Comparison of ENCODE assay signal across 29 cellular contexts in the genomic region with DNA sequence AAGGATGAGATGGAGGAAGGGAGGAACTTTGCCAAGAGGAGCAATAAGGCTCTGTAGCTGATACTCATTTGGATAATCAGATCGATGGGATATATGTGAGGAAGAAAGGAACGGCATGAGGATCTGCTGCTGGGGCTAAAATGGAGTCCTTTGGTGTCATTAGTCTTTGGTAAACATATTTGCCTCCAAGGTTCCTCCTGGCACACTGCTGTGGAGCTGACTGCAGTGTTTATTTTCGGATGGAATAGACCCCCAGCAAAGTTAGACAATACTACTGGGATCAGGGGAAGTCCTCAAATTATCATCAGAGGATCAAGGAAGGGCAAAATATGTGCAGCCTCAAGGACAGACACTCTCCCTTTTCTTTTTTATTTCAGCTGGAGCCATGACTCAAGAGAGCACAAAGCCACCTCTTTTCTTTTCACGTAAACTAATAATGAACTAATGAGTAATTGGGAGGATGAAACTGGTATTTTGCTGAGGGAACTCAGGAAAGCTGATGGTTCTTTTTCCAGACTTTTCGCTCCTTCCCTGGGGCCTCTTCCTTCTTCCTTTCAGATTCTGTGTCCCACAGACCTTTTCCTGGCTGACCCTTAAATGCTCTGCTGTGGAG. TPM values are rescaled to one million over a fixed set of nuclear protein-coding genes. Genes with fewer than 3 reads are reported as not detected.
DNase-seq lines count a peak whose midpoint lies in the region; ATAC-seq, FAIRE-seq and TF ChIP-seq lines count a peak whose summit lies in the region.
"Had no signal": no experiment of that assay in that cellular context is flagged by ENCODE, and none has a peak within 500 bp of the region (broad histone marks: within the 10 kb centered on the region; RNA-seq: fewer than 3 reads in every experiment).

No MANE protein-coding gene starts in this region.

- H3K9me3 ChIP-seq in RWPE2 (ENCODE audit: severe bottlenecking) (no peaks in the 10 kb centered on the region), muscle layer of duodenum (ENCODE audit: control insufficient read depth in 1 of 2, low read length in 2 of 2) (no peaks in the 10 kb centered on the region), thyroid gland (no peaks in the 10 kb centered on the region)
- H3K9me3 ChIP-seq: right atrium auricular region, spleen, upper lobe of right lung had no signal

- TF ChIP-seq POLR2A in thyroid gland (IDR thresholded peaks at IDR 0.05), result no peak
- TF ChIP-seq POLR2A in GM12891 (IDR thresholded peaks at IDR 0.05; ENCODE audit: low read depth, low read length), result no peak

- no peak overlapping the region for H3K27ac Mint-ChIP-seq in activated naive CD8-positive, alpha-beta T cell treated with anti-CD3 and anti-CD28 coated beads for 36 hours
- H3K27ac Mint-ChIP-seq: activated CD4-positive, alpha-beta memory T cell treated with anti-CD3 and anti-CD28 coated beads, Interleukin-2, amount 10 ng/mL, durations not matched to agents 7 days and 5 days; activated naive CD4-positive, alpha-beta T cell treated with anti-CD3 and anti-CD28 coated beads, Interleukin-2, amount 50 U/mL, for 72 hours; activated T-helper 17 cell treated with anti-CD3 and anti-CD28 coated beads, Interleukin-2, amount 50 U/mL, for 72 hours; dendritic cell treated with granulocyte-macrophage colony-stimulating factor and Interleukin-4, amounts not matched to agents 40 ng/mL and 50 ng/mL, for 4 days; HFFc6; naive B cell had no signal

- no peak overlapping the region for H3K4me3 ChIP-seq in RWPE2 (ENCODE audit: severe bottlenecking)
- no peak overlapping the region for H3K4me3 ChIP-seq in muscle layer of duodenum (ENCODE audit: low read depth in 1 of 2, low read length in 2 of 2)
- no peak overlapping the region for H3K4me3 ChIP-seq in thyroid gland (replicated peaks in 1 of 3)
- H3K4me3 ChIP-seq: right atrium auricular region, SK-N-MC, spleen, upper lobe of right lung had no signal

- no peaks in the 10 kb centered on the region for H3K27me3 Mint-ChIP-seq in activated naive CD8-positive, alpha-beta T cell treated with anti-CD3 and anti-CD28 coated beads for 36 hours
- H3K27me3 Mint-ChIP-seq: dendritic cell treated with granulocyte-macrophage colony-stimulating factor and Interleukin-4, amounts not matched to agents 40 ng/mL and 50 ng/mL, for 4 days had no signal

- H3K36me3 ChIP-seq in RWPE2 (ENCODE audit: low read depth) (no peaks in the 10 kb centered on the region), muscle layer of duodenum (ENCODE audit: control insufficient read depth in 1 of 2, insufficient read depth in 2 of 2, low read length in 2 of 2) (no peaks in the 10 kb centered on the region), thyroid gland (no peaks in the 10 kb centered on the region)
- H3K36me3 ChIP-seq: right atrium auricular region, spleen, upper lobe of right lung had no signal

- no peaks in the 10 kb centered on the region for H3K4me1 Mint-ChIP-seq in activated naive CD8-positive, alpha-beta T cell treated with anti-CD3 and anti-CD28 coated beads for 36 hours
- H3K4me1 Mint-ChIP-seq: activated CD4-positive, alpha-beta memory T cell treated with anti-CD3 and anti-CD28 coated beads, Interleukin-2, amount 10 ng/mL, durations not matched to agents 7 days and 5 days; activated T-helper 17 cell treated with anti-CD3 and anti-CD28 coated beads, Interleukin-2, amount 50 U/mL, for 72 hours; naive B cell had no signal

- no peak overlapping the region for H3K4me3 Mint-ChIP-seq in activated naive CD8-positive, alpha-beta T cell treated with anti-CD3 and anti-CD28 coated beads for 36 hours
- H3K4me3 Mint-ChIP-seq: activated CD4-positive, alpha-beta memory T cell treated with anti-CD3 and anti-CD28 coated beads, Interleukin-2, amount 10 ng/mL, durations not matched to agents 7 days and 5 days; activated T-helper 17 cell treated with anti-CD3 and anti-CD28 coated beads, Interleukin-2, amount 50 U/mL, for 72 hours; CD14-positive monocyte; dendritic cell treated with granulocyte-macrophage colony-stimulating factor and Interleukin-4, amounts not matched to agents 40 ng/mL and 50 ng/mL, for 4 days; HFFc6; naive B cell had no signal

- H3K4me1 ChIP-seq in RWPE2 (ENCODE audit: insufficient read depth, poor library complexity, severe bottlenecking) (peaks cover 22% of the 10 kb centered on the region), muscle layer of duodenum (ENCODE audit: control insufficient read depth in 1 of 2, insufficient read depth in 2 of 2, low read length in 2 of 2) (peaks cover 23 to 38% of the 10 kb centered on the region in 2 donors), thyroid gland (peaks cover 18 to 22% of the 10 kb centered on the region in 2 donors)

- FAIRE-seq in GM12891 (lab: Jason Lieb, UNC), result no peak
- FAIRE-seq: endometrium, GM18507 had no signal

- H3K27ac ChIP-seq in RWPE2 (ENCODE audit: poor library complexity, severe bottlenecking), result peak overlapping the region; percentile 31
- peak overlapping the region; percentile 78 for H3K27ac ChIP-seq in epithelial cell of prostate
- peak overlapping the region; percentile 4 for H3K27ac ChIP-seq in muscle layer of duodenum (ENCODE audit: low read length)
- H3K27ac ChIP-seq in thyroid gland, result peak overlapping the region; percentile 17 to 31 (median 19)
- H3K27ac ChIP-seq: right atrium auricular region, RWPE1, SK-N-MC, spleen, upper lobe of right lung had no signal

- no peaks in the 10 kb centered on the region for H3K36me3 Mint-ChIP-seq in activated naive CD8-positive, alpha-beta T cell treated with anti-CD3 and anti-CD28 coated beads for 36 hours
- H3K36me3 Mint-ChIP-seq: activated naive CD4-positive, alpha-beta T cell treated with anti-CD3 and anti-CD28 coated beads, Interleukin-2, amount 50 U/mL, for 72 hours; naive B cell had no signal

- TF ChIP-seq CTCF in RWPE2 (IDR thresholded peaks at IDR 0.05; ENCODE audit: poor library complexity, severe bottlenecking), result no peak
- no peak for TF ChIP-seq CTCF in thyroid gland (IDR thresholded peaks at IDR 0.05)

- DNase-seq in RWPE2 (ENCODE audit: low spot score), result no peak
- DNase-seq in epithelial cell of prostate (ENCODE audit: low read depth, low spot score), result peak; percentile 10
- DNase-seq in thyroid gland, result no peak
- no peak for DNase-seq in GM12891 (ENCODE audit: insufficient read length, low spot score)
- DNase-seq in activated naive CD8-positive, alpha-beta T cell treated with anti-CD3 and anti-CD28 coated beads for 36 hours, result no peak
- DNase-seq: activated CD4-positive, alpha-beta memory T cell treated with anti-CD3 and anti-CD28 coated beads, Interleukin-2, amount 10 ng/mL, durations not matched to agents 7 days and 5 days; activated CD4-positive, alpha-beta T cell treated with anti-CD3 and anti-CD28 coated beads for 1 hour; aorta; central memory CD4-positive, alpha-beta T cell; HFFc6; Karpas-422; naive B cell; NCI-H446; NCI-H82; spleen; upper lobe of right lung had no signal

- no peak for ATAC-seq in RWPE2 (ENCODE audit: low read depth)
- ATAC-seq in HG03571 (IDR thresholded peaks at IDR 0.05; ENCODE audit: unreplicated experiment), result no peak
- ATAC-seq: activated naive CD4-positive, alpha-beta T cell treated with anti-CD3 and anti-CD28 coated beads, Interleukin-2, amount 50 U/mL, for 72 hours; activated T-helper 17 cell treated with anti-CD3 and anti-CD28 coated beads, Interleukin-2, amount 50 U/mL, for 72 hours; upper lobe of right lung had no signal

- intact Hi-C loops in thyroid gland (cut with DNase I), result no loop called here

- 78 to 81% methylated on average over 5 of the region's 5 CpGs for WGBS in thyroid gland, 2 donors

- H3K9me3 Mint-ChIP-seq in activated naive CD8-positive, alpha-beta T cell treated with anti-CD3 and anti-CD28 coated beads for 36 hours, result no peaks in the 10 kb centered on the region
- H3K9me3 Mint-ChIP-seq: activated CD4-positive, alpha-beta memory T cell treated with anti-CD3 and anti-CD28 coated beads, Interleukin-2, amount 10 ng/mL, durations not matched to agents 7 days and 5 days; activated naive CD4-positive, alpha-beta T cell treated with anti-CD3 and anti-CD28 coated beads, Interleukin-2, amount 50 U/mL, for 72 hours; activated T-helper 17 cell treated with anti-CD3 and anti-CD28 coated beads, Interleukin-2, amount 50 U/mL, for 72 hours; dendritic cell treated with granulocyte-macrophage colony-stimulating factor and Interleukin-4, amounts not matched to agents 40 ng/mL and 50 ng/mL, for 4 days; HFFc6 had no signal

- H3K27me3 ChIP-seq in RWPE2 (ENCODE audit: insufficient read depth, poor library complexity, severe bottlenecking) (no peaks in the 10 kb centered on the region), muscle layer of duodenum (ENCODE audit: low read depth, low read length) (no peaks in the 10 kb centered on the region), thyroid gland (no peaks in the 10 kb centered on the region)
- H3K27me3 ChIP-seq: right atrium auricular region, spleen, upper lobe of right lung had no signal

TF ChIP-seq in GM12891, 5 proteins besides CTCF, POLR2A, EP300 and RAD21:
- TF ChIP-seq PAX5 (IDR thresholded peaks at IDR 0.05; ENCODE audit: insufficient read depth, low read length, severe bottlenecking), result no peak
- TF ChIP-seq POLR2AphosphoS5 (IDR thresholded peaks at IDR 0.05; ENCODE audit: low read depth, low read length), result no peak
- TF ChIP-seq POU2F2 (IDR thresholded peaks at IDR 0.05; ENCODE audit: low read depth, low read length), result no peak
- no peak for TF ChIP-seq TAF1 (IDR thresholded peaks at IDR 0.05; ENCODE audit: low read depth, low read length)
- TF ChIP-seq SPI1 (IDR thresholded peaks at IDR 0.05; ENCODE audit: low read depth, low read length), result no peak

RNA-seq across cellular contexts. Expression of a gene that starts 33.2 kb away (rescaled TPM):
- total RNA-seq in thyroid gland, result 10 to 100 TPM; 16.5 to 31.7 (median 23.2) TPM
- not detected for polyA plus RNA-seq in GM12891 (2012; ENCODE audit: low read depth, missing spikeins)
- total RNA-seq in activated naive CD8-positive, alpha-beta T cell treated with anti-CD3 and anti-CD28 coated beads for 36 hours, result not detected
- total RNA-seq: activated CD4-positive, alpha-beta memory T cell treated with anti-CD3 and anti-CD28 coated beads, Interleukin-2, amount 10 ng/mL, durations not matched to agents 7 days and 5 days; activated naive CD4-positive, alpha-beta T cell treated with anti-CD3 and anti-CD28 coated beads, Interleukin-2, amount 50 U/mL, for 72 hours; activated T-helper 17 cell treated with anti-CD3 and anti-CD28 coated beads, Interleukin-2, amount 50 U/mL, for 72 hours; OCI-LY7; T-helper 2 cell treated with Interferon-gamma antibody and Interleukin-4, amounts not matched to agents 100 ng/mL and 5 ng/mL, for 36 hours had no signal

Comparison
In these comparisons a context has a peak if more than half of its experiments do, and no peak if none do; other contexts are left out.
1. H3K27ac ChIP-seq: peak in every context shown above with its lines; median percentile 78 in epithelial cell of prostate; 31 in RWPE2; 19 in thyroid gland; 4 in muscle layer of duodenum.
2. RNA of a gene that starts 33.2 kb away (total RNA-seq): 16.5 to 31.7 TPM in thyroid gland; not detected in activated naive CD8-positive, alpha-beta T cell treated with anti-CD3 and anti-CD28 coated beads for 36 hours; every median in the first group is over 10 times any median in the second.